9 cellular contexts compared by ENCODE assay signal in genomic region chrX:37521051-37521450, GRCh38. TPM values are rescaled to one million over a fixed set of nuclear protein-coding genes. Genes with fewer than 3 reads are reported as not detected.
DNase-seq lines count a peak whose midpoint lies in the region; FAIRE-seq and TF ChIP-seq lines count a peak whose summit lies in the region.
"Not testable (repeated sequence)": the region's sequence is repeated elsewhere in the genome, so short reads cannot be mapped to it uniquely, and the experiment has no call there.
"Had no signal": no experiment of that assay in that cellular context is flagged by ENCODE, and none has a peak within 500 bp of the region (broad histone marks: within the 10 kb centered on the region; RNA-seq: fewer than 3 reads in every experiment).

No MANE protein-coding gene starts in this region.

- BruUV-seq in mammary epithelial cell (replicated peaks; lab: Mats Ljungman, UMichigan) = not testable (repeated sequence)

- H3K79me2 ChIP-seq in mammary epithelial cell (ENCODE audit: insufficient read depth, low read length) = not testable (repeated sequence)

- not testable (repeated sequence) for H3K4me3 ChIP-seq in mammary epithelial cell (replicated peaks in 1 of 3; ENCODE audit: insufficient read depth in 1 of 3, low read depth in 2 of 3, low read length in 3 of 3); fibroblast of pulmonary artery (replicated peaks; ENCODE audit: low read depth, low read length); tibial artery

- H3K27ac ChIP-seq in mammary epithelial cell (ENCODE audit: insufficient read depth, low read depth, low read length) = not testable (repeated sequence)
- peak overlapping the region; percentile 33 to 74 for H3K27ac ChIP-seq in tibial artery

- dilution Hi-C loops in mammary epithelial cell (cut with HindIII; ENCODE audit: low sequenced_read_pairs) = not testable (repeated sequence)

- H3K4me1 ChIP-seq in mammary epithelial cell (ENCODE audit: insufficient read depth, low read length); tibial artery: not testable (repeated sequence)

- H4K20me1 ChIP-seq in mammary epithelial cell (ENCODE audit: insufficient read depth, low read length) = not testable (repeated sequence)

- H3K36me3 ChIP-seq in mammary epithelial cell (ENCODE audit: insufficient read depth, low read length); tibial artery: not testable (repeated sequence)

- H3K27me3 ChIP-seq in mammary epithelial cell (ENCODE audit: insufficient read depth, low read length); tibial artery: not testable (repeated sequence)

- WGBS in mammary epithelial cell (ENCODE audit: low coverage, missing lambda C conversion rate) = 0% methylated on average over 2 of the region's 2 CpGs

- H3K9ac ChIP-seq in mammary epithelial cell (ENCODE audit: insufficient read depth, low read length) = not testable (repeated sequence)

- FAIRE-seq in HTR-8/SVneo (lab: Jason Lieb, UNC) = peak; percentile 70

- H3K9me3 ChIP-seq in mammary epithelial cell (replicated peaks; ENCODE audit: insufficient read depth, low read length); tibial artery: not testable (repeated sequence)

- intact Hi-C loops in mammary epithelial cell (cut with micrococcal nuclease); tibial artery (cut with DNase I; ENCODE audit: low total_unique reads): not testable (repeated sequence)

- DNase-seq in AG08396 (ENCODE audit: low spot score) (peak; percentile 7), GM04504 (ENCODE audit: low read depth) (peak; percentile 2), T1000 (lab: John Stamatoyannopoulos, UW) (peak; percentile 39), mammary epithelial cell (peak; percentile 80), fibroblast of pulmonary artery (ENCODE audit: low read depth) (peak; percentile 11), myocyte (ENCODE audit: low read depth) (peak; percentile 26), tibial artery (peak; percentile 23 to 74)
- DNase-seq in HTR-8/SVneo (ENCODE audit: insufficient read length, low spot score) = not testable (repeated sequence)

- in situ Hi-C loops in mammary epithelial cell (cut with MboI; ENCODE audit: low sequenced_read_pairs in 2 of 2) = not testable (repeated sequence)

- H2AFZ ChIP-seq in mammary epithelial cell (ENCODE audit: low read depth, low read length) = not testable (repeated sequence)

- not testable (repeated sequence) for H3K4me2 ChIP-seq in mammary epithelial cell (ENCODE audit: insufficient read depth, low read depth, low read length)

- CTCF ChIA-PET in mammary epithelial cell (lab: Charles Lee; ENCODE audit: low non-redundant PET) = not testable (repeated sequence)

- TF ChIP-seq CTCF in mammary epithelial cell (conservative IDR thresholded peaks at IDR 0.05 in 1 of 2, IDR thresholded peaks at IDR 0.05 in 1 of 2; ENCODE audit: extremely low read depth in 1 of 2, insufficient read depth in 1 of 2, low read depth in 1 of 2, low read length in 2 of 2); fibroblast of pulmonary artery (IDR thresholded peaks at IDR 0.05; ENCODE audit: low read length, missing control alignments); tibial artery (IDR thresholded peaks at IDR 0.05): not testable (repeated sequence)

RNA-seq across cellular contexts. Expression of gene LANCL3, which starts 50.4 kb away (rescaled TPM):
- total RNA-seq in mammary epithelial cell = 1 to 10 TPM; 1.2 to 1.4 TPM
- 1.2 TPM for polyA plus RNA-seq in mammary epithelial cell
- 0.47 TPM for polyA minus RNA-seq in mammary epithelial cell
- 0.21 and 0.31 TPM in 2 replicates for total RNA-seq in myocyte
- 0.96 TPM for polyA plus RNA-seq in myocyte (2012)
- polyA plus RNA-seq: CD4-positive, CD25-positive, alpha-beta regulatory T cell had no signal
